Comparison of ENCODE assay signal across 28 cellular contexts in genomic region chr2:40499437-40499836, GRCh38.
"Had no signal": no experiment of that assay in that cellular context is flagged by ENCODE, and none has a peak within 500 bp of the region (broad histone marks: within the 10 kb centered on the region; RNA-seq: fewer than 3 reads in every experiment).

No MANE protein-coding gene starts in this region.

- DNase-seq: colonic mucosa; cortex of kidney; dermis blood vessel endothelial cell; dorsolateral prefrontal cortex; effector CD4-positive, alpha-beta T cell; effector CD8-positive, alpha-beta T cell; effector memory CD4-positive, alpha-beta T cell; effector memory CD8-positive, alpha-beta T cell; endodermal cell; erythroblast; esophagus squamous epithelium; foreskin fibroblast; foreskin keratinocyte; foreskin melanocyte; gastrocnemius medialis; glutamatergic neuron; head of caudate nucleus; heart left ventricle; heart right ventricle had no signal

- H3K4me3 ChIP-seq: colonic mucosa, coronary artery, dorsolateral prefrontal cortex, esophagus muscularis mucosa, esophagus squamous epithelium, gastrocnemius medialis, gastroesophageal sphincter, heart right ventricle had no signal

- FAIRE-seq: colon, endometrium, endothelial cell of umbilical vein, frontal cortex had no signal

- H3K27me3 ChIP-seq: colonic mucosa, esophagus muscularis mucosa, esophagus squamous epithelium, foreskin keratinocyte, gastrocnemius medialis, gastroesophageal sphincter, heart left ventricle, heart right ventricle had no signal

- H3K27ac ChIP-seq: colonic mucosa, coronary artery, dorsolateral prefrontal cortex, epithelial cell of prostate, esophagus muscularis mucosa, esophagus squamous epithelium, foreskin keratinocyte, gastrocnemius medialis, gastroesophageal sphincter had no signal

- H3K4me1 ChIP-seq: colonic mucosa, esophagus squamous epithelium, gastrocnemius medialis, gastroesophageal sphincter had no signal

- ATAC-seq: effector memory CD8-positive, alpha-beta T cell; esophagus mucosa; foreskin keratinocyte; gastrocnemius medialis; gastroesophageal sphincter had no signal

- H3K9me3 ChIP-seq: colonic mucosa, esophagus muscularis mucosa, esophagus squamous epithelium, gastrocnemius medialis, gastroesophageal sphincter, heart left ventricle, heart right ventricle had no signal

- H3K36me3 ChIP-seq: colonic mucosa, esophagus muscularis mucosa, esophagus squamous epithelium, gastrocnemius medialis, gastroesophageal sphincter, heart left ventricle, heart right ventricle had no signal
